Comparison of ENCODE assay signal across 11 cellular contexts in genomic region chr10:12420530-12421117, GRCh38.
"Had no signal": no experiment of that assay in that cellular context is flagged by ENCODE, and none has a peak within 500 bp of the region (broad histone marks: within the 10 kb centered on the region; RNA-seq: fewer than 3 reads in every experiment).

No MANE protein-coding gene starts in this region.

- DNase-seq: activated CD4-positive, alpha-beta memory T cell treated with anti-CD3 and anti-CD28 coated beads for 36 hours; activated CD4-positive, alpha-beta T cell treated with anti-CD3 and anti-CD28 coated beads for 4 hours; activated naive CD8-positive, alpha-beta T cell treated with anti-CD3 and anti-CD28 coated beads, Interleukin-2, amount 10 ng/mL, durations not matched to agents 7 days and 5 days; activated T-cell treated with anti-CD3 and anti-CD28 coated beads for 4 hours; dorsolateral prefrontal cortex; nephron progenitor cell; nucleus accumbens; stimulated activated CD4-positive, alpha-beta T cell treated with anti-CD3 and anti-CD28 coated beads, Interleukin-2, amount 100 ng/mL, for 24 hours; stimulated activated naive CD8-positive, alpha-beta T cell treated with anti-CD3 and anti-CD28 coated beads, Interleukin-15, Interleukin-2, amounts not matched to agents 100 U/mL and 50 U/mL, for 24 hours; substantia nigra had no signal

- ATAC-seq: stimulated activated naive CD8-positive, alpha-beta T cell treated with anti-CD3 and anti-CD28 coated beads, Interleukin-15, Interleukin-2, amounts not matched to agents 100 U/mL and 50 U/mL, for 24 hours; WTC11 had no signal
